Comparison of ENCODE assay signal across 19 cellular contexts in genomic region chr10:10490187-10490980, GRCh38.
"Had no signal": no experiment of that assay in that cellular context is flagged by ENCODE, and none has a peak within 500 bp of the region (broad histone marks: within the 10 kb centered on the region; RNA-seq: fewer than 3 reads in every experiment).

No MANE protein-coding gene starts in this region.

- DNase-seq: colonic mucosa; dermis blood vessel endothelial cell; esophagus squamous epithelium; heart left ventricle; hypothalamus; kidney glomerular epithelial cell; naive thymus-derived CD4-positive, alpha-beta T cell; nephron progenitor cell; psoas muscle; retina; right lobe of liver; spleen; stimulated activated CD4-positive, alpha-beta T cell treated with anti-CD3 and anti-CD28 coated beads, Interleukin-15, amount 100 ng/mL, for 24 hours; stimulated activated CD4-positive, alpha-beta T cell treated with anti-CD3 and anti-CD28 coated beads, Interleukin-1b, Interleukin-23, amount 100 ng/mL, for 48 hours; stimulated activated CD4-positive, alpha-beta T cell treated with anti-CD3 and anti-CD28 coated beads, Interleukin-4, amount 100 ng/mL, for 24 hours; stimulated activated naive CD8-positive, alpha-beta T cell treated with anti-CD3 and anti-CD28 coated beads, Interleukin-15, amount 100 ng/mL, for 72 hours; substantia nigra; trophoblast cell had no signal

- H3K27me3 ChIP-seq: colonic mucosa, esophagus squamous epithelium, heart left ventricle, right lobe of liver, spleen had no signal

- H3K36me3 ChIP-seq: colonic mucosa, esophagus squamous epithelium, heart left ventricle, right lobe of liver, spleen had no signal

- H3K9me3 Mint-ChIP-seq: nephron progenitor cell; stimulated activated memory B cell treated with anti-CD40 and anti-IgM and Interleukin-4, amounts not matched to agents 10 μg/mL and 1 μg/mL and 100 μg/mL, for 72 hours; stimulated activated naive CD8-positive, alpha-beta T cell treated with anti-CD3 and anti-CD28 coated beads, Interleukin-15, amount 100 ng/mL, for 72 hours had no signal

- H3K27ac Mint-ChIP-seq: naive thymus-derived CD4-positive, alpha-beta T cell; nephron progenitor cell; stimulated activated memory B cell treated with anti-CD40 and anti-IgM and Interleukin-4, amounts not matched to agents 10 μg/mL and 1 μg/mL and 100 μg/mL, for 72 hours; stimulated activated naive CD8-positive, alpha-beta T cell treated with anti-CD3 and anti-CD28 coated beads, Interleukin-15, amount 100 ng/mL, for 72 hours had no signal

- H3K36me3 Mint-ChIP-seq: naive thymus-derived CD4-positive, alpha-beta T cell; stimulated activated memory B cell treated with anti-CD40 and anti-IgM and Interleukin-4, amounts not matched to agents 10 μg/mL and 1 μg/mL and 100 μg/mL, for 72 hours had no signal

- ATAC-seq: heart left ventricle; naive thymus-derived CD4-positive, alpha-beta T cell; psoas muscle; right lobe of liver; stimulated activated memory B cell treated with anti-CD40 and anti-IgM and Interleukin-4, amounts not matched to agents 10 μg/mL and 1 μg/mL and 100 μg/mL, for 72 hours; stimulated activated naive CD8-positive, alpha-beta T cell treated with anti-CD3 and anti-CD28 coated beads, Interleukin-15, amount 100 ng/mL, for 72 hours had no signal

- H3K9me3 ChIP-seq: colonic mucosa, esophagus squamous epithelium, heart left ventricle, psoas muscle, right lobe of liver, spleen had no signal

- H3K4me3 ChIP-seq: colonic mucosa, esophagus squamous epithelium, heart left ventricle, psoas muscle, right lobe of liver, spleen had no signal

- H3K27ac ChIP-seq: colonic mucosa, esophagus squamous epithelium, heart left ventricle, psoas muscle, right lobe of liver, spleen had no signal

- H3K4me1 ChIP-seq: colonic mucosa, esophagus squamous epithelium, heart left ventricle, psoas muscle, right lobe of liver, spleen had no signal

- H3K4me3 Mint-ChIP-seq: naive thymus-derived CD4-positive, alpha-beta T cell; nephron progenitor cell; stimulated activated memory B cell treated with anti-CD40 and anti-IgM and Interleukin-4, amounts not matched to agents 10 μg/mL and 1 μg/mL and 100 μg/mL, for 72 hours; stimulated activated naive CD8-positive, alpha-beta T cell treated with anti-CD3 and anti-CD28 coated beads, Interleukin-15, amount 100 ng/mL, for 72 hours had no signal

- H3K4me1 Mint-ChIP-seq: naive thymus-derived CD4-positive, alpha-beta T cell; stimulated activated memory B cell treated with anti-CD40 and anti-IgM and Interleukin-4, amounts not matched to agents 10 μg/mL and 1 μg/mL and 100 μg/mL, for 72 hours; stimulated activated naive CD8-positive, alpha-beta T cell treated with anti-CD3 and anti-CD28 coated beads, Interleukin-15, amount 100 ng/mL, for 72 hours had no signal
